In the genomic region with DNA sequence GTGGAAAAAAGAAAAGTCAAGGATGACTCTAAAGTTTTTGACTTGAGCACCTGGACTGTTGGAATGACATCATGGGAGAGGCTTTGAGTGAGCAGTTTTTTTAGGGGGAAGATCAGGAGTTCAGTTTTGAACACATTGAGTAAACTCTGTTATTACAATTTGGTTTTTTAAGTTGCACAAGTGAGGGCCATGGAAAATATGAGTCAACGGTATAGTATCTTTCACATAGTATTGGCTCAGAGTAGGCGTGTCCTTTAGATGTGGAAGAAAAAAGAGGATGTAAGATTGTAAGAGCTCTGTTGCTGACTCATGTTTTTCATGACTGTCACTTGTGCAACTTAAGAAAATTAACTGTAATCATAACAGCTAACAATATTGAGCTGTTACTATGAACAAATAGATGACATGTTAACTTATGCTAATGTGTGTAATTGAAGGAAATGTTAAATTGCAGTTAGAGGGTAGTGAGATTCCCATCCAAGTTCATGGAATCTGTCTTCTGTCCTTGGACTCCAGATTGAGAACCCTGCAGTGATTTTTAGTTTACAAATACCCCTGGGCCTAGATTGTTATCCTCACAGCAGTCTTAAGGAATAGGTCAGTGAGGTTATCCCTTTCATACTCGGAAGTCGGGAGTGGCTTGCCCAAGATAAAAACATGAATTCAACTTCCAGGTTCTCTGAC, we compare ENCODE assay signal across 1 cellular context.
A peak's percentile ranks its signal among the peaks of the same experiment; 100 is the strongest.
TF ChIP-seq lines count a peak whose summit lies in the region.

No MANE protein-coding gene starts in this region.

TF ChIP-seq in GM12878, 131 proteins besides CTCF, POLR2A, EP300 and RAD21 (continued from another document):
- peak; percentile 71; the same call in 1 of the 2 replicates for TF ChIP-seq GABPA (IDR thresholded peaks at IDR 0.05; ENCODE audit: low read depth)
- TF ChIP-seq, protein P1, sequence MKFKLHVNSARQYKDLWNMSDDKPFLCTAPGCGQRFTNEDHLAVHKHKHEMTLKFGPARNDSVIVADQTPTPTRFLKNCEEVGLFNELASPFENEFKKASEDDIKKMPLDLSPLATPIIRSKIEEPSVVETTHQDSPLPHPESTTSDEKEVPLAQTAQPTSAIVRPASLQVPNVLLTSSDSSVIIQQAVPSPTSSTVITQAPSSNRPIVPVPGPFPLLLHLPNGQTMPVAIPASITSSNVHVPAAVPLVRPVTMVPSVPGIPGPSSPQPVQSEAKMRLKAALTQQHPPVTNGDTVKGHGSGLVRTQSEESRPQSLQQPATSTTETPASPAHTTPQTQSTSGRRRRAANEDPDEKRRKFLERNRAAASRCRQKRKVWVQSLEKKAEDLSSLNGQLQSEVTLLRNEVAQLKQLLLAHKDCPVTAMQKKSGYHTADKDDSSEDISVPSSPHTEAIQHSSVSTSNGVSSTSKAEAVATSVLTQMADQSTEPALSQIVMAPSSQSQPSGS (IDR thresholded peaks at IDR 0.05; ENCODE audit: low read length) = peak; percentile 100
- peak; percentile 92 for TF ChIP-seq RUNX3 (IDR thresholded peaks at IDR 0.05; ENCODE audit: low read length)
- TF ChIP-seq, protein P2, sequence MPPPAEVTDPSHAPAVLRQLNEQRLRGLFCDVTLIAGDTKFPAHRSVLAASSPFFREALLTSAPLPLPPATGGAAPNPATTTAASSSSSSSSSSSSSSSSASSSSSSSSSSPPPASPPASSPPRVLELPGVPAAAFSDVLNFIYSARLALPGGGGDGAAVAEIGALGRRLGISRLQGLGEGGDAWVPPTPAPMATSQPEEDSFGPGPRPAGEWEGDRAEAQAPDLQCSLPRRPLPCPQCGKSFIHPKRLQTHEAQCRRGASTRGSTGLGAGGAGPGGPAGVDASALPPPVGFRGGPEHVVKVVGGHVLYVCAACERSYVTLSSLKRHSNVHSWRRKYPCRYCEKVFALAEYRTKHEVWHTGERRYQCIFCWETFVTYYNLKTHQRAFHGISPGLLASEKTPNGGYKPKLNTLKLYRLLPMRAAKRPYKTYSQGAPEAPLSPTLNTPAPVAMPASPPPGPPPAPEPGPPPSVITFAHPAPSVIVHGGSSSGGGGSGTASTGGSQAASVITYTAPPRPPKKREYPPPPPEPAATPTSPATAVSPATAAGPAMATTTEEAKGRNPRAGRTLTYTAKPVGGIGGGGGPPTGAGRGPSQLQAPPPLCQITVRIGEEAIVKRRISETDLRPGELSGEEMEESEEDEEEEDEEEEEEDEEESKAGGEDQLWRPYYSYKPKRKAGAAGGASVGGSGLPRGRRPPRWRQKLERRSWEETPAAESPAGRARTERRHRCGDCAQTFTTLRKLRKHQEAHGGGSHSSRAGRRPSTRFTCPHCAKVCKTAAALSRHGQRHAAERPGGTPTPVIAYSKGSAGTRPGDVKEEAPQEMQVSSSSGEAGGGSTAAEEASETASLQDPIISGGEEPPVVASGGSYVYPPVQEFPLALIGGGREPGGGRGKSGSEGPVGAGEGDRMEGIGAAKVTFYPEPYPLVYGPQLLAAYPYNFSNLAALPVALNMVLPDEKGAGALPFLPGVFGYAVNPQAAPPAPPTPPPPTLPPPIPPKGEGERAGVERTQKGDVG (CRISPR knock-in tag; IDR thresholded peaks at IDR 0.05) = no peak
- TF ChIP-seq SP1 (IDR thresholded peaks at IDR 0.05; ENCODE audit: low read depth, low read length) = no peak
- no peak for TF ChIP-seq SREBF2 (IDR thresholded peaks at IDR 0.05; ENCODE audit: low read length)
- TF ChIP-seq TAF1 (IDR thresholded peaks at IDR 0.05; ENCODE audit: borderline replicate concordance, low read depth, low read length) = no peak
- TF ChIP-seq BCL11A (IDR thresholded peaks at IDR 0.05; ENCODE audit: low read depth, low read length) = peak; percentile 91
- TF ChIP-seq FOXM1 (IDR thresholded peaks at IDR 0.05; ENCODE audit: low read depth, low read length) = peak; percentile 98
- TF ChIP-seq BRCA1 (IDR thresholded peaks at IDR 0.05; ENCODE audit: low read depth, low read length) = no peak
- TF ChIP-seq CBFB (IDR thresholded peaks at IDR 0.05; ENCODE audit: low read depth) = 0 out of 2 replicates have a peak, but pooled peaks have one; percentile 54
- TF ChIP-seq SMC3 (IDR thresholded peaks at IDR 0.05; ENCODE audit: borderline replicate concordance, low read length) = peak; percentile 24; the same call in 1 of the 2 replicates
- 0 out of 2 replicates have a peak, but pooled peaks have one; percentile 55 for TF ChIP-seq GATAD2B (conservative IDR thresholded peaks at IDR 0.05; ENCODE audit: low read depth)
- TF ChIP-seq, protein P3, sequence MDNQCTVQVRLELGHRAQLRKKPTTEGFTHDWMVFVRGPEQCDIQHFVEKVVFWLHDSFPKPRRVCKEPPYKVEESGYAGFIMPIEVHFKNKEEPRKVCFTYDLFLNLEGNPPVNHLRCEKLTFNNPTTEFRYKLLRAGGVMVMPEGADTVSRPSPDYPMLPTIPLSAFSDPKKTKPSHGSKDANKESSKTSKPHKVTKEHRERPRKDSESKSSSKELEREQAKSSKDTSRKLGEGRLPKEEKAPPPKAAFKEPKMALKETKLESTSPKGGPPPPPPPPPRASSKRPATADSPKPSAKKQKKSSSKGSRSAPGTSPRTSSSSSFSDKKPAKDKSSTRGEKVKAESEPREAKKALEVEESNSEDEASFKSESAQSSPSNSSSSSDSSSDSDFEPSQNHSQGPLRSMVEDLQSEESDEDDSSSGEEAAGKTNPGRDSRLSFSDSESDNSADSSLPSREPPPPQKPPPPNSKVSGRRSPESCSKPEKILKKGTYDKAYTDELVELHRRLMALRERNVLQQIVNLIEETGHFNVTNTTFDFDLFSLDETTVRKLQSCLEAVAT (IDR thresholded peaks at IDR 0.05) = peak; percentile 62; the same call in 1 of the 2 replicates
- TF ChIP-seq TARDBP (IDR thresholded peaks at IDR 0.05; ENCODE audit: borderline replicate concordance) = peak; percentile 50; the same call in 1 of the 2 replicates
- TF ChIP-seq ZNF207 (IDR thresholded peaks at IDR 0.05; ENCODE audit: borderline replicate concordance) = no peak; the same call in 1 of the 2 replicates
- peak; percentile 90 for TF ChIP-seq ZBED1 (IDR thresholded peaks at IDR 0.05; ENCODE audit: borderline replicate concordance)
- peak; percentile 97 for TF ChIP-seq MTA2 (IDR thresholded peaks at IDR 0.05; ENCODE audit: low read depth)
- no peak for TF ChIP-seq FOXK2 (IDR thresholded peaks at IDR 0.05)
- TF ChIP-seq RB1 (IDR thresholded peaks at IDR 0.05; ENCODE audit: borderline replicate concordance) = no peak
- peak; percentile 84 for TF ChIP-seq EED (IDR thresholded peaks at IDR 0.05; ENCODE audit: low read depth)
- TF ChIP-seq NR2C2 (IDR thresholded peaks at IDR 0.05; ENCODE audit: borderline replicate concordance, control insufficient read depth, insufficient read length, low read depth) = no peak
TF ChIP-seq in GM12878: peak in this region for 55.
